13 cellular contexts compared by ENCODE assay signal in the genomic region with DNA sequence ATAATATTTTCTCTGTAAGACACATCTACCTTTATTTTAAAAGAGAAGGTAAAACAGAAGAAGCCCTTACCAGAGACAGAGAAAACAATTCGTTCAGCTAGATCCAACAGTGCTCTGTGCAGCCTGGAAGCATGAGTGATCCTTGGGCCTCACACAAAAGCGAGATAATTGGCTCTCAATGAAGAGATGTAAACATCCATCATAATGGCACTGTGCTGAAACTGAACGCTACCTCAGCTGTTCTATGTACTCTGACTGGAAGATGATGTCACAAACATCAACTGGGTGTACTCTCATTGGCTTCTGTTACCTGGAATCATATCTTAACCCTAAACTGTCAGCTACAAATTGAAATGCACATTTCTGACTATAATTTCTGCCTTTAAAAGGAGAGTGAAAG. TPM values are rescaled to one million over a fixed set of nuclear protein-coding genes. Genes with fewer than 3 reads are reported as not detected.
A peak's percentile ranks its signal among the peaks of the same experiment; 100 is the strongest.
DNase-seq lines count a peak whose midpoint lies in the region; ATAC-seq and TF ChIP-seq lines count a peak whose summit lies in the region.
"Had no signal": no experiment of that assay in that cellular context is flagged by ENCODE, and none has a peak within 500 bp of the region (broad histone marks: within the 10 kb centered on the region; RNA-seq: fewer than 3 reads in every experiment).

Gene MGAT4C, minus strand, starts transcription at position 223 of the 400 bp plus-strand sequence.

- DNase-seq in NCI-H1417 (lab: John Stamatoyannopoulos, UW) (peak; percentile 82 to 99 (median 92)), NCI-H510A treated with DMSO at 0.1 percent for 48 hours (lab: John Stamatoyannopoulos, UW) (peak; percentile 97), glutamatergic neuron (no peak), GM10248 (ENCODE audit: extremely low spot score) (no peak)
- DNase-seq: activated CD4-positive, alpha-beta T cell treated with anti-CD3 and anti-CD28 coated beads for 1 hour; Caco-2; NCI-H2171 treated with DMSO at 0.1 percent for 48 hours had no signal

- POLR2A ChIA-PET in GM10248 (lab: Yijun Ruan, JAX) = no interaction called here

- H3K9me3 Mint-ChIP-seq in glutamatergic neuron (ENCODE audit: unreplicated experiment) = no peaks in the 10 kb centered on the region
- H3K9me3 Mint-ChIP-seq: activated T-helper 1 cell treated with anti-CD3 and anti-CD28 coated beads, Interleukin-12 subunit alpha, Interleukin-12 subunit beta, Interleukin-2, Interleukin-4 antibody, amounts not matched to agents 30 ng/mL and 10 ng/mL and 1 ng/mL, durations not matched to agents 14 hours and 24 hours and 36 hours had no signal

- H3K4me1 Mint-ChIP-seq in glutamatergic neuron (ENCODE audit: low read depth, unreplicated experiment) = peaks cover 10% of the 10 kb centered on the region

- TF ChIP-seq CTCF in glutamatergic neuron (IDR thresholded peaks at IDR 0.05; ENCODE audit: partially characterized antibody, unreplicated experiment) = no peak
- TF ChIP-seq CTCF in GM10248 (IDR thresholded peaks at IDR 0.05; ENCODE audit: control extremely low read depth, extremely low read depth, low read depth, missing control alignments) = no peak

- no peak within 1 kb of the TSS for H3K4me3 Mint-ChIP-seq in glutamatergic neuron (ENCODE audit: unreplicated experiment)
- H3K4me3 Mint-ChIP-seq: activated T-helper 1 cell treated with anti-CD3 and anti-CD28 coated beads, Interleukin-12 subunit alpha, Interleukin-12 subunit beta, Interleukin-2, Interleukin-4 antibody, amounts not matched to agents 30 ng/mL and 10 ng/mL and 1 ng/mL, durations not matched to agents 14 hours and 24 hours and 36 hours had no signal

- H3K27ac Mint-ChIP-seq in glutamatergic neuron (ENCODE audit: unreplicated experiment) = peak within 1 kb of the TSS; percentile 62
- H3K27ac Mint-ChIP-seq: activated T-helper 1 cell treated with anti-CD3 and anti-CD28 coated beads, Interleukin-12 subunit alpha, Interleukin-12 subunit beta, Interleukin-2, Interleukin-4 antibody, amounts not matched to agents 30 ng/mL and 10 ng/mL and 1 ng/mL, durations not matched to agents 14 hours and 24 hours and 36 hours had no signal

- CTCF ChIA-PET in GM10248 (lab: Yijun Ruan, JAX) = no interaction called here

- no peak within 1 kb of the TSS for H3K27ac ChIP-seq in temporal lobe (ENCODE audit: low read depth, low read length)
- H3K27ac ChIP-seq: SK-N-MC had no signal

- no peaks in the 10 kb centered on the region for H3K36me3 Mint-ChIP-seq in glutamatergic neuron (ENCODE audit: unreplicated experiment)

- no peaks in the 10 kb centered on the region for H3K27me3 Mint-ChIP-seq in glutamatergic neuron (ENCODE audit: unreplicated experiment)

- ATAC-seq in HG02759 (IDR thresholded peaks at IDR 0.05; ENCODE audit: unreplicated experiment) (no peak), HG02678 (IDR thresholded peaks at IDR 0.05; ENCODE audit: unreplicated experiment) (no peak)

RNA-seq across cellular contexts. Expression of gene MGAT4C, which starts in this region (rescaled TPM):
- 0.98 TPM for total RNA-seq in glutamatergic neuron (ENCODE audit: unreplicated experiment)
- total RNA-seq in temporal lobe = 79.2 TPM
- total RNA-seq: Caco-2, mononuclear cell had no signal

Comparison
In these comparisons a context has a peak if more than half of its experiments do, and no peak if none do; other contexts are left out.
1. RNA of gene MGAT4C (total RNA-seq): 79.2 TPM in temporal lobe (single experiment); 0.98 TPM in glutamatergic neuron (single experiment); every median in the first group is over 10 times any median in the second.
2. DNase-seq: peak in NCI-H1417 (3 of 3) and NCI-H510A treated with DMSO at 0.1 percent for 48 hours (single experiment); none in glutamatergic neuron (single experiment) and GM10248 (single experiment).